ENCODE assay signal across 8 cellular contexts in the genomic region with DNA sequence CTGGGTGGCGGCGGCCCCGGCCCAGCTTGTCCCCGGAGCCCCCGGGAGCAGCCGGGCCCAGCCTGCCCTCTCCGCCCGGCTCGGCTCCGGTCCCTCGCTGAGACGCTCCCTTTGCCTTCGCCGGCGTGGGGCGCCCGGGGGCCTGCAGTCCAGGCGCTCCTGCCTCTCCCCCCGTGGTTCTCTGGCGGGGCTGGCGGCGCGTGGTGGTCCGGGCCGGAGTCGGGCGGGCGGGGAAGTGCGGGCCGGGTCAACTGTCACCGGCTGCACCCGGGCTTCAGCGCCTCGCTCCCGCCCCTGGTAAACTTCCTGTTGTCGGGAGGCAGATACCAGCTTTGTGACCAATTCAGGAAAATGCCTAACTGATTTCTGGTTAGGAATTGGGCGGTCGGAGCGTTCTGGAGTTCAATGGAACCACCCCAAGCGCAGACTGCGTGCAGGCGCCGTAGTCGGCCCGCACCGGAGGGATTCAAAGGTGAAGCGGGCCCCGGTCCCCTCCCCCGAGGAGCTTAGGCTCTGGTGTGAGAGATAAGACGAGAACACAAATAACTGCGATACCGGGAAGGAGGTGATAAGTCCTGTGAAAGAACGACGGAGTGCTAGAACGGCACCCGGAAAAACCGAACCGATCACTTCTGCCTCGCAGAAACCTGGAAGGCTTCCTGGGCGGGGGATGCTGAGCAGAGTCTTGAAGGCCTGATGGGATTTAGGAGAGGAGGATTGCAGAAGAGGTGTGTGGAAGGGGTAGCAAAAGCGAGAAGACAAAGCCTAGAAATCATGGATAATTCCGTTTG. TPM values are rescaled to one million over a fixed set of nuclear protein-coding genes. Genes with fewer than 3 reads are reported as not detected.
A peak's percentile ranks its signal among the peaks of the same experiment; 100 is the strongest.
DNase-seq lines count a peak whose midpoint lies in the region.

No MANE protein-coding gene starts in this region.

- peak overlapping the region; percentile 70 for H2AFZ ChIP-seq in mesenchymal stem cell (ENCODE audit: low read depth, low read length)

- peak overlapping the region; percentile 90 for H2BK15ac ChIP-seq in mesenchymal stem cell (ENCODE audit: low read depth, poor library complexity, severe bottlenecking)

- peaks cover 37% of the 10 kb centered on the region for H3K4me1 ChIP-seq in effector memory CD4-positive, alpha-beta T cell (ENCODE audit: control insufficient read depth, insufficient read depth, low read length, poor library complexity, severe bottlenecking)
- peaks cover 8% of the 10 kb centered on the region for H3K4me1 ChIP-seq in mesenchymal stem cell (ENCODE audit: control insufficient read depth, insufficient read depth, low read depth, low read length)

- peak overlapping the region in 1 of 2 experiments; percentile 96 for H3K23ac ChIP-seq in mesenchymal stem cell (ENCODE audit: low read length in 2 of 2)

- H2AK5ac ChIP-seq in mesenchymal stem cell (ENCODE audit: low read length, severe bottlenecking) = no peak overlapping the region

- H3K14ac ChIP-seq in mesenchymal stem cell (ENCODE audit: low read length in 2 of 2) = peak overlapping the region in 1 of 2 experiments; percentile 95

- peak overlapping the region; percentile 92 for H3K27ac Mint-ChIP-seq in activated CD4-positive, alpha-beta memory T cell treated with anti-CD3 and anti-CD28 coated beads, Interleukin-2, amount 10 ng/mL, durations not matched to agents 7 days and 5 days

- H4K8ac ChIP-seq in mesenchymal stem cell (ENCODE audit: low read length) = no peak overlapping the region

- H3K18ac ChIP-seq in mesenchymal stem cell (ENCODE audit: low read depth in 1 of 2, low read length in 2 of 2) = peak overlapping the region; percentile 46 to 83

- peak overlapping the region; percentile 79 to 95 for H3K4ac ChIP-seq in mesenchymal stem cell (ENCODE audit: low read depth in 1 of 2, low read length in 2 of 2)

- no peaks in the 10 kb centered on the region for H3K9me3 Mint-ChIP-seq in activated CD4-positive, alpha-beta memory T cell treated with anti-CD3 and anti-CD28 coated beads, Interleukin-2, amount 10 ng/mL, durations not matched to agents 7 days and 5 days

- POLR2A ChIA-PET in activated CD4-positive, alpha-beta memory T cell treated with anti-CD3 and anti-CD28 coated beads, Interleukin-2, amount 10 ng/mL, durations not matched to agents 7 days and 5 days (lab: Charles Lee) = interaction anchor here (0.7 to 4.1 kb wide), 36 partner anchors 10 to 494 kb away, joined by 3 to 146 read pairs (median 7); a partner anchor contains a TSS

- CTCF ChIA-PET in activated CD4-positive, alpha-beta memory T cell treated with anti-CD3 and anti-CD28 coated beads, Interleukin-2, amount 10 ng/mL, durations not matched to agents 7 days and 5 days (lab: Charles Lee) = interaction anchor here (0.9 to 6.0 kb wide), 24 partner anchors 9 to 802 kb away, joined by 3 to 59 read pairs (median 4); no protein-coding TSS in a partner anchor

- peak overlapping the region; percentile 96 for H2BK120ac ChIP-seq in mesenchymal stem cell (ENCODE audit: low read depth, low read length)

- peak overlapping the region; percentile 97 for H3K4me3 ChIP-seq in effector memory CD4-positive, alpha-beta T cell (ENCODE audit: insufficient read depth, low read depth, low read length, poor library complexity, severe bottlenecking)
- H3K4me3 ChIP-seq in mesenchymal stem cell (ENCODE audit: insufficient read depth in 1 of 2, low read depth in 1 of 2, low read length in 2 of 2) = peak overlapping the region; percentile 85 to 96

- H3K27me3 ChIP-seq in effector memory CD4-positive, alpha-beta T cell (replicated peaks; ENCODE audit: control insufficient read depth, insufficient read depth, low read length, poor library complexity, severe bottlenecking) = no peaks in the 10 kb centered on the region
- no peaks in the 10 kb centered on the region for H3K27me3 ChIP-seq in mesenchymal stem cell (ENCODE audit: control insufficient read depth in 1 of 2, insufficient read depth in 1 of 2, low read length in 2 of 2)

- H3K4me2 ChIP-seq in mesenchymal stem cell (ENCODE audit: low read length, poor library complexity, severe bottlenecking) = peak overlapping the region; percentile 58

- peaks cover 45% of the 10 kb centered on the region for H3K4me1 Mint-ChIP-seq in activated CD4-positive, alpha-beta memory T cell treated with anti-CD3 and anti-CD28 coated beads, Interleukin-2, amount 10 ng/mL, durations not matched to agents 7 days and 5 days

- peak overlapping the region; percentile 95 for H3K4me3 Mint-ChIP-seq in activated CD4-positive, alpha-beta memory T cell treated with anti-CD3 and anti-CD28 coated beads, Interleukin-2, amount 10 ng/mL, durations not matched to agents 7 days and 5 days

- H3K9ac ChIP-seq in mesenchymal stem cell (ENCODE audit: low read length) = peak overlapping the region; percentile 99

- H3K36me3 ChIP-seq in effector memory CD4-positive, alpha-beta T cell (ENCODE audit: control insufficient read depth, insufficient read depth, low read length) = no peaks in the 10 kb centered on the region
- H3K36me3 ChIP-seq in mesenchymal stem cell (ENCODE audit: control insufficient read depth in 1 of 2, insufficient read depth in 2 of 2, low read depth in 1 of 2, low read length in 2 of 2) = peaks cover 0 to 7% of the 10 kb centered on the region in 2 experiments

- peak overlapping the region in 1 of 2 experiments; percentile 78 for H2BK12ac ChIP-seq in mesenchymal stem cell (ENCODE audit: low read length in 2 of 2)

- H3K79me1 ChIP-seq in mesenchymal stem cell (replicated peaks; ENCODE audit: low read length, poor library complexity, severe bottlenecking) = peaks cover 3% of the 10 kb centered on the region

- peak overlapping the region; percentile 81 for H2BK5ac ChIP-seq in mesenchymal stem cell (ENCODE audit: low read depth, low read length, poor library complexity, severe bottlenecking)

- H3K27me3 Mint-ChIP-seq in activated CD4-positive, alpha-beta memory T cell treated with anti-CD3 and anti-CD28 coated beads, Interleukin-2, amount 10 ng/mL, durations not matched to agents 7 days and 5 days = no peaks in the 10 kb centered on the region

- H3K36me3 Mint-ChIP-seq in activated CD4-positive, alpha-beta memory T cell treated with anti-CD3 and anti-CD28 coated beads, Interleukin-2, amount 10 ng/mL, durations not matched to agents 7 days and 5 days (ENCODE audit: low read depth) = peaks cover 44% of the 10 kb centered on the region

- peak overlapping the region; percentile 61 for H4K91ac ChIP-seq in mesenchymal stem cell (ENCODE audit: low read length)

- H3K27ac ChIP-seq in effector memory CD4-positive, alpha-beta T cell (ENCODE audit: insufficient read depth, low read length, poor library complexity, severe bottlenecking) = peak overlapping the region; percentile 87
- peak overlapping the region; percentile 80 for H3K27ac ChIP-seq in mesenchymal stem cell (ENCODE audit: low read length, poor library complexity, severe bottlenecking)

- DNase-seq in ELR (ENCODE audit: low read depth) (peak; percentile 53), GOT3 (lab: John Stamatoyannopoulos, UW) (peak; percentile 27), NCI-H146 treated with DMSO at 0.1 percent for 48 hours (lab: John Stamatoyannopoulos, UW; ENCODE audit: unreplicated experiment) (peak; percentile 1), mesenchymal stem cell (no peak), SHP77 treated with DMSO at 0.1 percent for 48 hours (lab: John Stamatoyannopoulos, UW) (no peak)
- DNase-seq in activated CD4-positive, alpha-beta memory T cell treated with anti-CD3 and anti-CD28 coated beads, Interleukin-2, amount 10 ng/mL, durations not matched to agents 7 days and 5 days = peak; percentile 56
- peak in 2 of 3 donors; percentile 17 to 22 for DNase-seq in effector memory CD4-positive, alpha-beta T cell
- peak; percentile 13 to 30 for DNase-seq in stimulated activated CD8-positive, alpha-beta memory T cell treated with anti-CD3 and anti-CD28 coated beads, Interleukin-7, amount 100 ng/mL, for 4 hours (ENCODE audit: low read depth in 2 of 2)

- WGBS in mesenchymal stem cell = under 1% methylated on average over 62 of the region's 62 CpGs

- no peaks in the 10 kb centered on the region for H3K9me3 ChIP-seq in effector memory CD4-positive, alpha-beta T cell (ENCODE audit: control insufficient read depth, low read length)
- H3K9me3 ChIP-seq in mesenchymal stem cell (ENCODE audit: control insufficient read depth, low read length) = no peaks in the 10 kb centered on the region

RNA-seq across cellular contexts. Expression of a gene that starts 0.9 kb away (rescaled TPM):
- total RNA-seq in activated CD4-positive, alpha-beta memory T cell treated with anti-CD3 and anti-CD28 coated beads, Interleukin-2, amount 10 ng/mL, durations not matched to agents 7 days and 5 days = 100 to 1,000 TPM; 156 to 161 TPM
- polyA plus RNA-seq in mesenchymal stem cell (2013, experiment 1 of 2) = 33.1 TPM
- 34.4 TPM for polyA plus RNA-seq in mesenchymal stem cell (2013, experiment 2 of 2)

Comparison
In these comparisons a context has a peak if more than half of its experiments do, and no peak if none do; other contexts are left out.
1. DNase-seq: peak in ELR (single experiment), GOT3 (single experiment), NCI-H146 treated with DMSO at 0.1 percent for 48 hours (single experiment), activated CD4-positive, alpha-beta memory T cell treated with anti-CD3 and anti-CD28 coated beads, Interleukin-2, amount 10 ng/mL, durations not matched to agents 7 days and 5 days (single experiment), effector memory CD4-positive, alpha-beta T cell (2 of 3) and stimulated activated CD8-positive, alpha-beta memory T cell treated with anti-CD3 and anti-CD28 coated beads, Interleukin-7, amount 100 ng/mL, for 4 hours (2 of 2); none in mesenchymal stem cell (single experiment) and SHP77 treated with DMSO at 0.1 percent for 48 hours (single experiment).